1 cellular context compared by ENCODE assay signal in genomic region chr3:114370537-114371174, GRCh38.
TF ChIP-seq lines count a peak whose summit lies in the region.

No MANE protein-coding gene starts in this region.

TF ChIP-seq in WTC11, 78 proteins besides CTCF, POLR2A, EP300 and RAD21 (continued from another document):
- TF ChIP-seq, protein P1, sequence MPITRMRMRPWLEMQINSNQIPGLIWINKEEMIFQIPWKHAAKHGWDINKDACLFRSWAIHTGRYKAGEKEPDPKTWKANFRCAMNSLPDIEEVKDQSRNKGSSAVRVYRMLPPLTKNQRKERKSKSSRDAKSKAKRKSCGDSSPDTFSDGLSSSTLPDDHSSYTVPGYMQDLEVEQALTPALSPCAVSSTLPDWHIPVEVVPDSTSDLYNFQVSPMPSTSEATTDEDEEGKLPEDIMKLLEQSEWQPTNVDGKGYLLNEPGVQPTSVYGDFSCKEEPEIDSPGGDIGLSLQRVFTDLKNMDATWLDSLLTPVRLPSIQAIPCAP (CRISPR knock-in tag; IDR thresholded peaks at IDR 0.05), result no peak
- TF ChIP-seq NFATC4 (CRISPR knock-in tag; IDR thresholded peaks at IDR 0.05) (no peak), ZNF396 (CRISPR knock-in tag; IDR thresholded peaks at IDR 0.05; ENCODE audit: borderline replicate concordance) (no peak), TEAD1 (CRISPR knock-in tag; IDR thresholded peaks at IDR 0.05) (no peak), ATF3 (CRISPR knock-in tag; conservative IDR thresholded peaks at IDR 0.05) (no peak), FOXJ3 (CRISPR knock-in tag; IDR thresholded peaks at IDR 0.05; ENCODE audit: borderline replicate concordance) (no peak), HMGA2 (CRISPR knock-in tag; IDR thresholded peaks at IDR 0.05) (no peak), FOXP4 (CRISPR knock-in tag; IDR thresholded peaks at IDR 0.05) (no peak), CBFB (CRISPR knock-in tag; IDR thresholded peaks at IDR 0.05; ENCODE audit: low read depth) (no peak), RORB (CRISPR knock-in tag; IDR thresholded peaks at IDR 0.05) (no peak), OVOL2 (CRISPR knock-in tag; IDR thresholded peaks at IDR 0.05; ENCODE audit: borderline replicate concordance) (no peak), NFYB (CRISPR knock-in tag; conservative IDR thresholded peaks at IDR 0.05; ENCODE audit: low read depth) (no peak)
- TF ChIP-seq, protein P2, sequence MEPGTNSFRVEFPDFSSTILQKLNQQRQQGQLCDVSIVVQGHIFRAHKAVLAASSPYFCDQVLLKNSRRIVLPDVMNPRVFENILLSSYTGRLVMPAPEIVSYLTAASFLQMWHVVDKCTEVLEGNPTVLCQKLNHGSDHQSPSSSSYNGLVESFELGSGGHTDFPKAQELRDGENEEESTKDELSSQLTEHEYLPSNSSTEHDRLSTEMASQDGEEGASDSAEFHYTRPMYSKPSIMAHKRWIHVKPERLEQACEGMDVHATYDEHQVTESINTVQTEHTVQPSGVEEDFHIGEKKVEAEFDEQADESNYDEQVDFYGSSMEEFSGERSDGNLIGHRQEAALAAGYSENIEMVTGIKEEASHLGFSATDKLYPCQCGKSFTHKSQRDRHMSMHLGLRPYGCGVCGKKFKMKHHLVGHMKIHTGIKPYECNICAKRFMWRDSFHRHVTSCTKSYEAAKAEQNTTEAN (CRISPR knock-in tag; IDR thresholded peaks at IDR 0.05), result no peak
- TF ChIP-seq, protein P3, sequence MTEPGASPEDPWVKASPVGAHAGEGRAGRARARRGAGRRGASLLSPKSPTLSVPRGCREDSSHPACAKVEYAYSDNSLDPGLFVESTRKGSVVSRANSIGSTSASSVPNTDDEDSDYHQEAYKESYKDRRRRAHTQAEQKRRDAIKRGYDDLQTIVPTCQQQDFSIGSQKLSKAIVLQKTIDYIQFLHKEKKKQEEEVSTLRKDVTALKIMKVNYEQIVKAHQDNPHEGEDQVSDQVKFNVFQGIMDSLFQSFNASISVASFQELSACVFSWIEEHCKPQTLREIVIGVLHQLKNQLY (CRISPR knock-in tag; IDR thresholded peaks at IDR 0.05), result no peak
